Comparison of ENCODE assay signal across 1 cellular context in genomic region chr14:91403069-91403600, GRCh38.
TF ChIP-seq lines count a peak whose summit lies in the region.

No MANE protein-coding gene starts in this region.

TF ChIP-seq in GM23338, 12 proteins besides CTCF, POLR2A, EP300 and RAD21 (continued from another document):
- TF ChIP-seq EZH2 (IDR thresholded peaks at IDR 0.05; ENCODE audit: low read depth, unreplicated experiment) (no peak), ZNF114 (CRISPR knock-in tag; IDR thresholded peaks at IDR 0.05) (no peak), NANOG (IDR thresholded peaks at IDR 0.05; ENCODE audit: borderline replicate concordance) (no peak), ZNF331 (CRISPR knock-in tag; IDR thresholded peaks at IDR 0.05; ENCODE audit: low read depth) (no peak), JUNB (IDR thresholded peaks at IDR 0.05; ENCODE audit: unreplicated experiment) (no peak), ETS1 (IDR thresholded peaks at IDR 0.05) (no peak), STAT1 (IDR thresholded peaks at IDR 0.05; ENCODE audit: unreplicated experiment) (no peak), EZH2phosphoT487 (IDR thresholded peaks at IDR 0.05; ENCODE audit: unreplicated experiment) (no peak), POLR2AphosphoS5 (IDR thresholded peaks at IDR 0.05; ENCODE audit: low read depth) (no peak)
- TF ChIP-seq, protein P1, sequence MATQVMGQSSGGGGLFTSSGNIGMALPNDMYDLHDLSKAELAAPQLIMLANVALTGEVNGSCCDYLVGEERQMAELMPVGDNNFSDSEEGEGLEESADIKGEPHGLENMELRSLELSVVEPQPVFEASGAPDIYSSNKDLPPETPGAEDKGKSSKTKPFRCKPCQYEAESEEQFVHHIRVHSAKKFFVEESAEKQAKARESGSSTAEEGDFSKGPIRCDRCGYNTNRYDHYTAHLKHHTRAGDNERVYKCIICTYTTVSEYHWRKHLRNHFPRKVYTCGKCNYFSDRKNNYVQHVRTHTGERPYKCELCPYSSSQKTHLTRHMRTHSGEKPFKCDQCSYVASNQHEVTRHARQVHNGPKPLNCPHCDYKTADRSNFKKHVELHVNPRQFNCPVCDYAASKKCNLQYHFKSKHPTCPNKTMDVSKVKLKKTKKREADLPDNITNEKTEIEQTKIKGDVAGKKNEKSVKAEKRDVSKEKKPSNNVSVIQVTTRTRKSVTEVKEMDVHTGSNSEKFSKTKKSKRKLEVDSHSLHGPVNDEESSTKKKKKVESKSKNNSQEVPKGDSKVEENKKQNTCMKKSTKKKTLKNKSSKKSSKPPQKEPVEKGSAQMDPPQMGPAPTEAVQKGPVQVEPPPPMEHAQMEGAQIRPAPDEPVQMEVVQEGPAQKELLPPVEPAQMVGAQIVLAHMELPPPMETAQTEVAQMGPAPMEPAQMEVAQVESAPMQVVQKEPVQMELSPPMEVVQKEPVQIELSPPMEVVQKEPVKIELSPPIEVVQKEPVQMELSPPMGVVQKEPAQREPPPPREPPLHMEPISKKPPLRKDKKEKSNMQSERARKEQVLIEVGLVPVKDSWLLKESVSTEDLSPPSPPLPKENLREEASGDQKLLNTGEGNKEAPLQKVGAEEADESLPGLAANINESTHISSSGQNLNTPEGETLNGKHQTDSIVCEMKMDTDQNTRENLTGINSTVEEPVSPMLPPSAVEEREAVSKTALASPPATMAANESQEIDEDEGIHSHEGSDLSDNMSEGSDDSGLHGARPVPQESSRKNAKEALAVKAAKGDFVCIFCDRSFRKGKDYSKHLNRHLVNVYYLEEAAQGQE (IDR thresholded peaks at IDR 0.05; ENCODE audit: unreplicated experiment): no peak
